Comparison of ENCODE assay signal across 19 cellular contexts in the genomic region with DNA sequence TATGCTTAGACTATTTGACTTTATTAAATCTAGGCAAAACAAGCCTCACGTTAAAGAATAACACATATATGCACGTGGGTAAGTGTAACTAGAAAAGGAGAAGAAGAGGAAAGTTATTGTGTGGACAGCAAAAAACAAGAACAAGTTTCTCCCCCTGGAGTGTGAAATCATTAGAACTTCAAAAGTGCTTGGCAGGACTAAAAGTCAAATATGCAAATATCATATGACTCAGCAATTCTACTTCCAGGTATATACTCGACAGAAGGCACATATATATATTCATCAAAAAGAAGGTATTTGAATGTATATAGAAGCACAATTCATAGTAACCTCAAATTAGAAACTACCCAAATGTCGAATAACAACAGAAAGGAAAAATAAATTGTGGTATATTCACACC.
A peak's percentile ranks its signal among the peaks of the same experiment; 100 is the strongest.
DNase-seq lines count a peak whose midpoint lies in the region; ATAC-seq and TF ChIP-seq lines count a peak whose summit lies in the region.
"Had no signal": no experiment of that assay in that cellular context is flagged by ENCODE, and none has a peak within 500 bp of the region (broad histone marks: within the 10 kb centered on the region; RNA-seq: fewer than 3 reads in every experiment).

No MANE protein-coding gene starts in this region.

- peaks cover 20% of the 10 kb centered on the region for H3K4me1 ChIP-seq in OCI-LY3 (ENCODE audit: low read length)
- H3K4me1 ChIP-seq: BE2C had no signal

- H3K4me2 ChIP-seq in OCI-LY3 (ENCODE audit: low read length): peak overlapping the region; percentile 35

- H3K9me3 ChIP-seq in OCI-LY3 (ENCODE audit: insufficient read depth, low read length): no peaks in the 10 kb centered on the region
- H3K9me3 ChIP-seq: BE2C had no signal

- H3K9ac ChIP-seq in OCI-LY3 (ENCODE audit: low read length): no peak overlapping the region

- H4K20me1 ChIP-seq in OCI-LY3 (ENCODE audit: insufficient read depth, low read length): no peaks in the 10 kb centered on the region

- H3K36me3 ChIP-seq in OCI-LY3 (replicated peaks; ENCODE audit: low read depth, low read length): no peaks in the 10 kb centered on the region
- H3K36me3 ChIP-seq: BE2C had no signal

- no peak overlapping the region for H2AFZ ChIP-seq in OCI-LY3 (ENCODE audit: low read depth, low read length)

- H3K27ac ChIP-seq in OCI-LY3 (ENCODE audit: low read length): no peak overlapping the region
- H3K27ac ChIP-seq: 22Rv1 had no signal

- no peaks in the 10 kb centered on the region for H3K27me3 ChIP-seq in OCI-LY3 (ENCODE audit: low read depth, low read length)
- H3K27me3 ChIP-seq: BE2C had no signal

- DNase-seq in DMS53 (lab: John Stamatoyannopoulos, UW) (peak; percentile 17), DMS53 treated with DMSO at 0.1 percent for 48 hours (lab: John Stamatoyannopoulos, UW; ENCODE audit: unreplicated experiment) (no peak), epithelial cell of esophagus (ENCODE audit: low read depth) (peak; percentile 11)
- DNase-seq: BE2C; CD4-positive, alpha-beta T cell; GF-D8; HCEC 1CT; NCI-H1105 treated with DMSO at 0.1 percent for 48 hours; NCI-H1694 treated with DMSO at 0.1 percent for 48 hours; NCI-H2107; NCI-H2227 treated with DMSO at 0.1 percent for 48 hours had no signal

- ATAC-seq in HG02798 (IDR thresholded peaks at IDR 0.05; ENCODE audit: poor library complexity, unreplicated experiment) (peak; percentile 56), HG03025 (IDR thresholded peaks at IDR 0.05; ENCODE audit: low FRiP score, unreplicated experiment) (no peak), GM21529 (IDR thresholded peaks at IDR 0.05; ENCODE audit: unreplicated experiment) (no peak), HG02571 (IDR thresholded peaks at IDR 0.05; ENCODE audit: unreplicated experiment) (no peak)
- ATAC-seq: Panc1, Right ventricle myocardium inferior had no signal

- TF ChIP-seq CTCF in OCI-LY3 (IDR thresholded peaks at IDR 0.05; ENCODE audit: low read depth, low read length) (no peak), epithelial cell of esophagus (IDR thresholded peaks at IDR 0.05; ENCODE audit: insufficient read depth, low read depth, low read length, missing control alignments) (no peak)

- no peaks in the 10 kb centered on the region for H3K79me2 ChIP-seq in OCI-LY3 (ENCODE audit: low read length)

- H3K4me3 ChIP-seq in OCI-LY3 (ENCODE audit: low read length): no peak overlapping the region
- no peak overlapping the region for H3K4me3 ChIP-seq in epithelial cell of esophagus (ENCODE audit: low read length)
